Comparison of ENCODE assay signal across 7 cellular contexts in the genomic region with DNA sequence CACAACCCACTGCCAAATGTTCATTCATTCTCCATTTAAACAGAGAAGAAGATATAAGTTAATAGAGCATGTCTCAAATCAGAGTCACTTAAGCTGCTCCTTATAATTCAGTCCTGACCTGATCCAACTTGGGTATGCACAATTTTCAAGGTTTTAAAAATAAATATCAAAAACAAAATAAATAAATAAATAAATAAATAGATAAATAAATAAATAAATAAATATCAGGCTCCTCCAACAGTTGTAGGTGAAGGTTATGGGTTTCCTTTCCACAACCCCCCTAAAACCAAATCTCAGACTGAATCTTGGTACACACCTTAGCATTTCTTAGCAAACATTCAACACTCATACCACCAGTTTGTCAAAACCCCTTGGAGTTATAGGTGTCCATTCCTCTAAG.
"Had no signal": no experiment of that assay in that cellular context is flagged by ENCODE, and none has a peak within 500 bp of the region (broad histone marks: within the 10 kb centered on the region; RNA-seq: fewer than 3 reads in every experiment).

No MANE protein-coding gene starts in this region.

- FAIRE-seq: HepG2, HTR-8/SVneo, K562 had no signal

- H3K27ac ChIP-seq: HL-60 had no signal

- H3K4me3 ChIP-seq: K562 had no signal

- DNase-seq: IMR-90, KBM-7, KG1 had no signal

- ATAC-seq: HepG2, K562 had no signal
